ENCODE assay signal across 27 cellular contexts in genomic region chr9:74412236-74412979, GRCh38.
DNase-seq lines count a peak whose midpoint lies in the region; ATAC-seq, FAIRE-seq and TF ChIP-seq lines count a peak whose summit lies in the region.
"Had no signal": no experiment of that assay in that cellular context is flagged by ENCODE, and none has a peak within 500 bp of the region (broad histone marks: within the 10 kb centered on the region; RNA-seq: fewer than 3 reads in every experiment).

No MANE protein-coding gene starts in this region.

- DNase-seq in bronchial epithelial cell (ENCODE audit: low read depth) = peak; percentile 93
- DNase-seq in foreskin keratinocyte = peak; percentile 59 to 78
- no peak for DNase-seq in lung (ENCODE audit: low spot score)
- no peak for DNase-seq in Caco-2
- no peak for DNase-seq in OCI-M2 (lab: John Stamatoyannopoulos, UW; ENCODE audit: unreplicated experiment)
- DNase-seq: C1 segment of cervical spinal cord; CD4-positive, alpha-beta memory T cell; COR-L47; DMS 273 treated with DMSO at 0.1 percent for 48 hours; DMS79 treated with DMSO at 0.1 percent for 48 hours; GF-D8; H7; KBM-7; MG63; NCI-H1105 treated with DMSO at 0.1 percent for 48 hours; NCI-H146; NCI-H1930; NCI-H2107; NCI-H2227 treated with DMSO at 0.1 percent for 48 hours; NCI-H69; SIG-M5; SW 1271 had no signal

- no peaks in the 10 kb centered on the region for H3K36me3 Mint-ChIP-seq in Caco-2 (ENCODE audit: insufficient read depth, unreplicated experiment)
- H3K36me3 Mint-ChIP-seq: CD4-positive, alpha-beta memory T cell had no signal

- H3K4me3 Mint-ChIP-seq in Caco-2 (ENCODE audit: unreplicated experiment) = no peak overlapping the region
- H3K4me3 Mint-ChIP-seq: CD4-positive, alpha-beta memory T cell had no signal

- H3K9me3 ChIP-seq in lung (ENCODE audit: control insufficient read depth in 2 of 2, insufficient read depth in 1 of 2, low read length in 1 of 2) (no peaks in the 10 kb centered on the region), Caco-2 (no peaks in the 10 kb centered on the region)
- H3K9me3 ChIP-seq: MG63 had no signal

- H3K27ac ChIP-seq in foreskin keratinocyte = no peak overlapping the region
- H3K27ac ChIP-seq in lung (ENCODE audit: low read depth in 1 of 2, low read length in 1 of 2) = no peak overlapping the region
- H3K27ac ChIP-seq: SK-N-MC had no signal

- H3K4me1 ChIP-seq in foreskin keratinocyte = no peaks in the 10 kb centered on the region
- H3K4me1 ChIP-seq in lung (ENCODE audit: control insufficient read depth in 2 of 2, insufficient read depth in 2 of 2, low read length in 2 of 2) = no peaks in the 10 kb centered on the region
- no peaks in the 10 kb centered on the region for H3K4me1 ChIP-seq in Caco-2

- intact Hi-C loops in Caco-2 (cut with micrococcal nuclease; ENCODE audit: unreplicated experiment) = no loop called here

- H3K9me3 Mint-ChIP-seq in Caco-2 (ENCODE audit: unreplicated experiment) = no peaks in the 10 kb centered on the region

- H3K4me3 ChIP-seq in bronchial epithelial cell (ENCODE audit: low read depth, low read length) (no peak overlapping the region), lung (no peak overlapping the region), Caco-2 (ENCODE audit: low read depth, low read length) (no peak overlapping the region)
- H3K4me3 ChIP-seq: MG63, SK-N-MC had no signal

- 47 to 72% methylated on average over 3 of the region's 3 CpGs for WGBS in lung, 2 donors

- no peaks in the 10 kb centered on the region for H3K4me1 Mint-ChIP-seq in Caco-2 (ENCODE audit: low read depth, unreplicated experiment)
- H3K4me1 Mint-ChIP-seq: CD4-positive, alpha-beta memory T cell had no signal

- BruUV-seq in Caco-2 (replicated peaks; lab: Mats Ljungman, UMichigan) = no TSS peak

- ATAC-seq in foreskin keratinocyte (peak; percentile 82), lung (ENCODE audit: insufficient read depth, low FRiP score) (peak; percentile 47), GM21381 (IDR thresholded peaks at IDR 0.05; ENCODE audit: unreplicated experiment) (no peak), HG03378 (IDR thresholded peaks at IDR 0.05; ENCODE audit: unreplicated experiment) (no peak)
- ATAC-seq: Panc1 had no signal

- no peak for TF ChIP-seq CTCF in bronchial epithelial cell (IDR thresholded peaks at IDR 0.05; ENCODE audit: insufficient read depth, low read length, severe bottlenecking)
- TF ChIP-seq CTCF in foreskin keratinocyte (conservative IDR thresholded peaks at IDR 0.05) = no peak
- no peak for TF ChIP-seq CTCF in lung (IDR thresholded peaks at IDR 0.05; ENCODE audit: control extremely low read depth, extremely low read depth)
- TF ChIP-seq CTCF in Caco-2 (IDR thresholded peaks at IDR 0.05; ENCODE audit: insufficient read depth in 1 of 2, low read depth in 1 of 2, low read length in 1 of 2, severe bottlenecking in 1 of 2, unreplicated experiment in 1 of 2) = no peak

- CTCF ChIA-PET in Caco-2 (lab: Charles Lee) = no interaction called here

- no peaks in the 10 kb centered on the region for H3K36me3 ChIP-seq in bronchial epithelial cell (ENCODE audit: control insufficient read depth, insufficient read depth, low read length)
- H3K36me3 ChIP-seq in lung (ENCODE audit: control insufficient read depth in 2 of 2, insufficient read depth in 2 of 2, low read length in 2 of 2) = no peaks in the 10 kb centered on the region
- no peaks in the 10 kb centered on the region for H3K36me3 ChIP-seq in Caco-2 (ENCODE audit: control insufficient read depth, insufficient read depth, low read length)
- H3K36me3 ChIP-seq: MG63 had no signal

- no peaks in the 10 kb centered on the region for H3K27me3 ChIP-seq in bronchial epithelial cell (ENCODE audit: control insufficient read depth, insufficient read depth, low read length)
- no peaks in the 10 kb centered on the region for H3K27me3 ChIP-seq in foreskin keratinocyte
- no peaks in the 10 kb centered on the region for H3K27me3 ChIP-seq in lung (ENCODE audit: control insufficient read depth, insufficient read depth)
- H3K27me3 ChIP-seq in Caco-2 (replicated peaks; ENCODE audit: control insufficient read depth, insufficient read depth, low read length) = no peaks in the 10 kb centered on the region
- H3K27me3 ChIP-seq: MG63 had no signal

- no peak overlapping the region for H3K27ac Mint-ChIP-seq in Caco-2 (ENCODE audit: unreplicated experiment)
- H3K27ac Mint-ChIP-seq: CD4-positive, alpha-beta memory T cell had no signal

- POLR2A ChIA-PET in Caco-2 (lab: Charles Lee) = no interaction called here

- H3K27me3 Mint-ChIP-seq in Caco-2 (ENCODE audit: insufficient read depth, unreplicated experiment) = no peaks in the 10 kb centered on the region
- H3K27me3 Mint-ChIP-seq: CD4-positive, alpha-beta memory T cell had no signal

- FAIRE-seq in bronchial epithelial cell (lab: Jason Lieb, UNC) = peak; percentile 7
- FAIRE-seq: GM12891 had no signal

Comparison
In these comparisons a context has a peak if more than half of its experiments do, and no peak if none do; other contexts are left out.
1. DNase-seq: peak in bronchial epithelial cell (single experiment) and foreskin keratinocyte (2 of 2); none in lung (single experiment), Caco-2 (0 of 2) and OCI-M2 (single experiment).
2. ATAC-seq: peak in foreskin keratinocyte (single experiment) and lung (single experiment); none in GM21381 (single experiment) and HG03378 (single experiment).